1 cellular context compared by ENCODE assay signal in genomic region chr14:69398053-69398817, GRCh38.
TF ChIP-seq lines count a peak whose summit lies in the region.

Gene ERH (minus strand): TSS chr14:69398299. CDS start chr14:69398233, 66 bp downstream.
Gene SLC39A9 (plus strand): TSS chr14:69398692. CDS start chr14:69399370, 678 bp downstream.

TF ChIP-seq in K562, 482 proteins besides CTCF, POLR2A, EP300 and RAD21 (continued from another document and continues in another):
- no peak for TF ChIP-seq ZBTB8A (IDR thresholded peaks at IDR 0.05; ENCODE audit: partially characterized antibody)
- no peak for TF ChIP-seq RAD51 (IDR thresholded peaks at IDR 0.05; ENCODE audit: borderline replicate concordance, low read depth)
- no peak for TF ChIP-seq GTF2F1 (IDR thresholded peaks at IDR 0.05; ENCODE audit: low read depth, low read length)
- TF ChIP-seq REST (CRISPR knock-in tag; IDR thresholded peaks at IDR 0.05; ENCODE audit: low read depth), result peak; percentile 57; the same call in 1 of the 2 replicates
- peak; percentile 85; the same call in 1 of the 2 replicates for TF ChIP-seq MYC (IDR thresholded peaks at IDR 0.05; ENCODE audit: low read depth, low read length)
- 0 out of 2 replicates have a peak, but pooled peaks have one; percentile 46 for TF ChIP-seq MYC (CRISPR knock-in tag; IDR thresholded peaks at IDR 0.05; ENCODE audit: borderline replicate concordance, low read depth)
- no peak for TF ChIP-seq KDM1A (IDR thresholded peaks at IDR 0.05)
- TF ChIP-seq ZNF24 (IDR thresholded peaks at IDR 0.05), result no peak
- TF ChIP-seq GTF2B (IDR thresholded peaks at IDR 0.05; ENCODE audit: extremely low read depth, insufficient read length), result no peak
- TF ChIP-seq KAT2B (IDR thresholded peaks at IDR 0.05; ENCODE audit: low read depth, low read length), result no peak
- no peak for TF ChIP-seq ZNF263 (CRISPR knock-in tag; IDR thresholded peaks at IDR 0.05; ENCODE audit: borderline replicate concordance)
- no peak for TF ChIP-seq MED1 (CRISPR knock-in tag; IDR thresholded peaks at IDR 0.05; ENCODE audit: borderline replicate concordance)
- TF ChIP-seq ZNF583 (CRISPR knock-in tag; IDR thresholded peaks at IDR 0.05), result no peak
- TF ChIP-seq SMAD3 (CRISPR knock-in tag; conservative IDR thresholded peaks at IDR 0.05), result no peak
- peak; percentile 80 for TF ChIP-seq FOXM1 (IDR thresholded peaks at IDR 0.05; ENCODE audit: low read depth)
- TF ChIP-seq FOXM1 (CRISPR knock-in tag; IDR thresholded peaks at IDR 0.05; ENCODE audit: low read depth), result no peak
- TF ChIP-seq FOXJ3 (CRISPR knock-in tag; IDR thresholded peaks at IDR 0.05), result no peak
- TF ChIP-seq MXD1 (CRISPR knock-in tag; IDR thresholded peaks at IDR 0.05; ENCODE audit: borderline replicate concordance, poor library complexity, severe bottlenecking), result no peak
- TF ChIP-seq MAZ (CRISPR knock-in tag; conservative IDR thresholded peaks at IDR 0.05 in 1 of 2, IDR thresholded peaks at IDR 0.05 in 1 of 2), result peak; percentile 31 to 42; a peak in 1 of 4 replicates
- TF ChIP-seq ZNF217 (CRISPR knock-in tag; IDR thresholded peaks at IDR 0.05), result no peak
- TF ChIP-seq BMI1 (IDR thresholded peaks at IDR 0.05; ENCODE audit: low read length), result no peak
- no peak for TF ChIP-seq MXI1 (IDR thresholded peaks at IDR 0.05; ENCODE audit: low read depth, low read length)
- TF ChIP-seq PRDM10 (IDR thresholded peaks at IDR 0.05; ENCODE audit: partially characterized antibody), result no peak
- no peak for TF ChIP-seq ZSCAN29 (IDR thresholded peaks at IDR 0.05)
- no peak for TF ChIP-seq ZFP36 (IDR thresholded peaks at IDR 0.05; ENCODE audit: low read depth, low read length, partially characterized antibody)
- TF ChIP-seq ZNF766 (CRISPR knock-in tag; conservative IDR thresholded peaks at IDR 0.05), result peak; percentile 83
- no peak for TF ChIP-seq ZNF41 (CRISPR knock-in tag; conservative IDR thresholded peaks at IDR 0.05)
- TF ChIP-seq ZBTB43 (CRISPR knock-in tag; IDR thresholded peaks at IDR 0.05), result no peak
- TF ChIP-seq ZNF277 (CRISPR knock-in tag; IDR thresholded peaks at IDR 0.05; ENCODE audit: borderline replicate concordance), result no peak
- TF ChIP-seq MAFK (IDR thresholded peaks at IDR 0.05; ENCODE audit: low read length), result 0 out of 2 replicates have a peak, but pooled peaks have one; percentile 26
- peak; percentile 70 to 93 (median 91) for TF ChIP-seq YY1 (IDR thresholded peaks at IDR 0.05; ENCODE audit: borderline replicate concordance in 1 of 3, control insufficient read depth in 1 of 3, extremely low read depth in 1 of 3, insufficient read depth in 3 of 3, insufficient read length in 1 of 3, insufficient replicate concordance in 2 of 3, low read depth in 1 of 3, low read length in 2 of 3)
- TF ChIP-seq TFE3 (CRISPR knock-in tag; IDR thresholded peaks at IDR 0.05), result no peak
- peak; percentile 46; the same call in 1 of the 2 replicates for TF ChIP-seq L3MBTL2 (IDR thresholded peaks at IDR 0.05)
- no peak for TF ChIP-seq ELF4 (CRISPR knock-in tag; IDR thresholded peaks at IDR 0.05)
- TF ChIP-seq ZNF696 (CRISPR knock-in tag; conservative IDR thresholded peaks at IDR 0.05), result no peak
- no peak for TF ChIP-seq SLC30A9 (CRISPR knock-in tag; IDR thresholded peaks at IDR 0.05)
- peak; percentile 64 for TF ChIP-seq SIN3B (IDR thresholded peaks at IDR 0.05; ENCODE audit: low read depth)
- no peak for TF ChIP-seq PURB (CRISPR knock-in tag; IDR thresholded peaks at IDR 0.05; ENCODE audit: low read depth)
- no peak for TF ChIP-seq ADNP (tag; IDR thresholded peaks at IDR 0.05)
- TF ChIP-seq E2F4 (CRISPR knock-in tag; IDR thresholded peaks at IDR 0.05; ENCODE audit: low read depth), result no peak
- TF ChIP-seq HIVEP1 (CRISPR knock-in tag; IDR thresholded peaks at IDR 0.05), result no peak
- no peak for TF ChIP-seq ZNF124 (CRISPR knock-in tag; IDR thresholded peaks at IDR 0.05)
- no peak for TF ChIP-seq ZNF431 (CRISPR knock-in tag; IDR thresholded peaks at IDR 0.05)
- TF ChIP-seq PPARD (CRISPR knock-in tag; IDR thresholded peaks at IDR 0.05), result no peak
- peak; percentile 83 for TF ChIP-seq SNIP1 (IDR thresholded peaks at IDR 0.05; ENCODE audit: low read depth)
- TF ChIP-seq MEF2A (IDR thresholded peaks at IDR 0.05; ENCODE audit: control insufficient read depth, low read depth, low read length), result no peak
- no peak for TF ChIP-seq ZNF780A (CRISPR knock-in tag; IDR thresholded peaks at IDR 0.05)
